26 cellular contexts compared by ENCODE assay signal in genomic region chr2:207129821-207130220, GRCh38. TPM values are rescaled to one million over a fixed set of nuclear protein-coding genes. Genes with fewer than 3 reads are reported as not detected.
A peak's percentile ranks its signal among the peaks of the same experiment; 100 is the strongest.
DNase-seq lines count a peak whose midpoint lies in the region; ATAC-seq and TF ChIP-seq lines count a peak whose summit lies in the region.
"Had no signal": no experiment of that assay in that cellular context is flagged by ENCODE, and none has a peak within 500 bp of the region (broad histone marks: within the 10 kb centered on the region; RNA-seq: fewer than 3 reads in every experiment).

No MANE protein-coding gene starts in this region.

- no peak for TF ChIP-seq POLR2A in heart left ventricle (IDR thresholded peaks at IDR 0.05)
- TF ChIP-seq POLR2A in upper lobe of left lung (IDR thresholded peaks at IDR 0.05) = no peak

- H3K27ac ChIP-seq in heart left ventricle = peak overlapping the region in 9 of 12 donors; percentile 1 to 88 (median 82)
- peak overlapping the region; percentile 70 for H3K27ac ChIP-seq in epithelial cell of prostate
- peak overlapping the region in 3 of 4 donors; percentile 12 to 77 (median 46) for H3K27ac ChIP-seq in upper lobe of left lung
- H3K27ac ChIP-seq in mesendoderm (ENCODE audit: low read depth, low read length) = no peak overlapping the region
- H3K27ac ChIP-seq: RWPE1 had no signal

- H3K18ac ChIP-seq in mesendoderm (ENCODE audit: low read length) = no peak overlapping the region

- intact Hi-C loops in heart left ventricle (cut with DNase I) (loop anchor here in 6 of 10 donors (5.0 kb wide), 4 partner anchors 33 to 43 kb away; partner anchors contain the start of gene KLF7 (in 2 of the 6)), Right ventricle myocardium superior (cut with DNase I) (no loop called here)

- H3K4me2 ChIP-seq in mesendoderm (ENCODE audit: low read length) = no peak overlapping the region
- H3K4me2 ChIP-seq: smooth muscle cell had no signal

- H2BK120ac ChIP-seq in mesendoderm (ENCODE audit: low read depth, low read length) = no peak overlapping the region

- H3K36me3 ChIP-seq in heart left ventricle (no peaks in the 10 kb centered on the region), upper lobe of left lung (no peaks in the 10 kb centered on the region), mesendoderm (ENCODE audit: control insufficient read depth, insufficient read depth, low read length) (no peaks in the 10 kb centered on the region)

- no peak overlapping the region for H3K23ac ChIP-seq in mesendoderm (ENCODE audit: low read length)

- H4K8ac ChIP-seq in mesendoderm (ENCODE audit: low read depth, low read length) = no peak overlapping the region

- H3K4ac ChIP-seq in mesendoderm (ENCODE audit: low read depth, low read length) = no peak overlapping the region

- H3K56ac ChIP-seq in mesendoderm (ENCODE audit: low read length) = no peak overlapping the region

- WGBS in heart left ventricle, 4 donors = 68 to 83% (median 77%) methylated on average over 4 of the region's 4 CpGs
- WGBS in upper lobe of left lung, 2 donors = 77 to 79% methylated on average over 4 of the region's 4 CpGs
- WGBS in mesendoderm (ENCODE audit: extremely low coverage, insufficient coverage, low lambda C conversion rate) = 100% methylated on average over 2 of the region's 4 CpGs

- no peak overlapping the region for H3K4me3 ChIP-seq in heart left ventricle
- H3K4me3 ChIP-seq in upper lobe of left lung = no peak overlapping the region
- no peak overlapping the region for H3K4me3 ChIP-seq in mesendoderm (ENCODE audit: low read length)
- H3K4me3 ChIP-seq: GM12878, smooth muscle cell had no signal

- no peak overlapping the region for H2BK15ac ChIP-seq in mesendoderm (replicated peaks; ENCODE audit: low read depth)

- no peak overlapping the region for H3K9ac ChIP-seq in mesendoderm (ENCODE audit: low read length)

- DNase-seq in heart left ventricle (no peak), Right ventricle myocardium superior (no peak), NCI-H2171 (lab: John Stamatoyannopoulos, UW) (peak; percentile 74), epithelial cell of prostate (ENCODE audit: low read depth, low spot score) (no peak), upper lobe of left lung (no peak), foreskin melanocyte (no peak), mesendoderm (no peak)
- DNase-seq: activated CD4-positive, alpha-beta T cell treated with anti-CD3 and anti-CD28 coated beads, Interleukin-2, amount 10 ng/mL, durations not matched to agents 7 days and 5 days; activated CD8-positive, alpha-beta memory T cell treated with anti-CD3 and anti-CD28 coated beads, Interleukin-2, amount 10 ng/mL, durations not matched to agents 7 days and 5 days; activated naive CD4-positive, alpha-beta T cell treated with anti-CD3 and anti-CD28 coated beads for 36 hours; activated T-cell treated with anti-CD3 and anti-CD28 coated beads, Interleukin-2, amount 50 U/mL, for 72 hours; amygdala; C1 segment of cervical spinal cord; Calu3; H9; head of caudate nucleus; NCI-H1092; NCI-H2029; NCI-H524 treated with DMSO at 0.1 percent for 48 hours; nucleus accumbens; stimulated activated CD4-positive, alpha-beta T cell treated with anti-CD3 and anti-CD28 coated beads, Interleukin-2, amount 100 ng/mL, for 48 hours had no signal

- no peak overlapping the region for H4K5ac ChIP-seq in mesendoderm (ENCODE audit: low read length)

- H3K27me3 ChIP-seq in heart left ventricle (no peaks in the 10 kb centered on the region), upper lobe of left lung (no peaks in the 10 kb centered on the region), mesendoderm (ENCODE audit: insufficient read depth, low read length, poor library complexity) (no peaks in the 10 kb centered on the region)

- H3K9me3 ChIP-seq in heart left ventricle (peaks cover 0 to 20% (median 5%) of the 10 kb centered on the region in 12 donors), upper lobe of left lung (no peaks in the 10 kb centered on the region)

- H3K4me1 ChIP-seq in heart left ventricle (peaks cover 24 to 81% (median 57%) of the 10 kb centered on the region in 12 donors), upper lobe of left lung (peaks cover 51 to 62% (median 56%) of the 10 kb centered on the region in 4 donors), mesendoderm (ENCODE audit: control insufficient read depth, low read depth, low read length) (peaks cover 6% of the 10 kb centered on the region)

- H3K79me2 ChIP-seq in mesendoderm (ENCODE audit: control insufficient read depth, insufficient read depth, low read length) = peaks cover 62% of the 10 kb centered on the region

- no peak for TF ChIP-seq EP300 in upper lobe of left lung (IDR thresholded peaks at IDR 0.05)

- TF ChIP-seq CTCF in heart left ventricle (IDR thresholded peaks at IDR 0.05) (no peak), upper lobe of left lung (IDR thresholded peaks at IDR 0.05) (no peak)

- H2AK5ac ChIP-seq in mesendoderm (ENCODE audit: low read length) = no peak overlapping the region

- peaks cover 14% of the 10 kb centered on the region for H3K79me1 ChIP-seq in mesendoderm (ENCODE audit: low read length)

- ATAC-seq in heart left ventricle = no peak
- ATAC-seq in Right ventricle myocardium superior (ENCODE audit: poor library complexity) = no peak
- no peak for ATAC-seq in upper lobe of left lung (ENCODE audit: low FRiP score in 2 of 2)
- no peak for ATAC-seq in GM18498 (IDR thresholded peaks at IDR 0.05; ENCODE audit: unreplicated experiment)
- ATAC-seq: activated CD8-positive, alpha-beta memory T cell treated with anti-CD3 and anti-CD28 coated beads, Interleukin-2, amount 10 ng/mL, durations not matched to agents 7 days and 5 days; activated T-cell treated with anti-CD3 and anti-CD28 coated beads, Interleukin-2, amount 50 U/mL, for 72 hours; GM12878; stimulated activated memory B cell treated with anti-CD40 and anti-IgM and Interleukin-4, amounts not matched to agents 10 μg/mL and 1 μg/mL and 100 μg/mL, for 72 hours had no signal

- no peak overlapping the region for H2BK5ac ChIP-seq in mesendoderm (ENCODE audit: low read length)

RNA-seq across cellular contexts. Expression of gene KLF7, which starts 35.9 kb away (rescaled TPM):
- total RNA-seq in heart left ventricle (10 to 100 TPM; 23.9 to 49.8 (median 27.3) TPM), Right ventricle myocardium superior (19.2 TPM), upper lobe of left lung (10 to 100 TPM; 15.4 to 50.5 (median 22.4) TPM)
- 10 to 100 TPM in 1 of 2 donors, 1 to 10 TPM in 1; 5.0 to 11.7 TPM for polyA plus RNA-seq in heart left ventricle
- 44.5 TPM for polyA plus RNA-seq in mesendoderm (2013, experiment 1 of 2)
- 41.8 TPM for polyA plus RNA-seq in mesendoderm (2013, experiment 2 of 2)
